19 cellular contexts compared by ENCODE assay signal in genomic region chr20:21257192-21257591, GRCh38.
"Had no signal": no experiment of that assay in that cellular context is flagged by ENCODE, and none has a peak within 500 bp of the region (broad histone marks: within the 10 kb centered on the region; RNA-seq: fewer than 3 reads in every experiment).

No MANE protein-coding gene starts in this region.

- DNase-seq: KBM-7, NCI-H1092 treated with DMSO at 0.1 percent for 48 hours, NCI-H1436, NCI-H187, NCI-H2029, NCI-H2081 treated with DMSO at 0.1 percent for 48 hours, NCI-H2171, NCI-H226, NCI-H446, NCI-H510A, NCI-H524 treated with DMSO at 0.1 percent for 48 hours, NCI-H69, NCI-H774, Right ventricle myocardium superior, RPMI8226, SIG-M5 had no signal

- H3K27me3 ChIP-seq: SJSA1 had no signal

- H3K4me3 ChIP-seq: SJSA1, SK-N-MC had no signal

- H3K36me3 ChIP-seq: SJSA1 had no signal

- H3K9me3 ChIP-seq: SJSA1 had no signal

- H3K4me1 ChIP-seq: SJSA1 had no signal

- FAIRE-seq: RCC 7860 had no signal

- H3K27ac ChIP-seq: SJSA1, SK-N-MC had no signal
